ENCODE assay signal across 2 cellular contexts in the genomic region with DNA sequence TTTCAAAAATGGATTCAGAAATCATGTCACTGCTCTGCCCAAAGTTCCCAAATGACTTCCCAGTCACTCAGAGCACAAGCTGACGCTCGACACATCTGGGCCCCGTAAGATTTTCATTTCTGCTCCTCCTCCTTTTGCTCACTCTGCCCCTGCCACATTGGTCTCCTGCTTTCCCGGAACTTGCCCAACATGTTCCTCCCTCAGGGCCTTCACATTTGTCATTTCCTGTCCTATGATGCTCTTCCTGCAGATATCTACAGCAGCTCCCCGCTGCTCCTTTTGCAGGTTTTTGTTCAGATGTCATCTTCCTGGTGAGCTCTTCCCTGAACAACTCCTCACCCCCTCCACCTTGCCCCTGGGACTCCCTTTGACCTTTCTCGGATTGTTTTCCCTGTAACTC.
TF ChIP-seq lines count a peak whose summit lies in the region.

No MANE protein-coding gene starts in this region.

TF ChIP-seq in SK-N-SH, 30 proteins besides CTCF, POLR2A, EP300 and RAD21:
- TF ChIP-seq NRF1 (IDR thresholded peaks at IDR 0.05; ENCODE audit: low read depth, low read length) (no peak), TEAD4 (IDR thresholded peaks at IDR 0.05; ENCODE audit: borderline replicate concordance, insufficient read depth) (no peak)
- TF ChIP-seq, protein P1, sequence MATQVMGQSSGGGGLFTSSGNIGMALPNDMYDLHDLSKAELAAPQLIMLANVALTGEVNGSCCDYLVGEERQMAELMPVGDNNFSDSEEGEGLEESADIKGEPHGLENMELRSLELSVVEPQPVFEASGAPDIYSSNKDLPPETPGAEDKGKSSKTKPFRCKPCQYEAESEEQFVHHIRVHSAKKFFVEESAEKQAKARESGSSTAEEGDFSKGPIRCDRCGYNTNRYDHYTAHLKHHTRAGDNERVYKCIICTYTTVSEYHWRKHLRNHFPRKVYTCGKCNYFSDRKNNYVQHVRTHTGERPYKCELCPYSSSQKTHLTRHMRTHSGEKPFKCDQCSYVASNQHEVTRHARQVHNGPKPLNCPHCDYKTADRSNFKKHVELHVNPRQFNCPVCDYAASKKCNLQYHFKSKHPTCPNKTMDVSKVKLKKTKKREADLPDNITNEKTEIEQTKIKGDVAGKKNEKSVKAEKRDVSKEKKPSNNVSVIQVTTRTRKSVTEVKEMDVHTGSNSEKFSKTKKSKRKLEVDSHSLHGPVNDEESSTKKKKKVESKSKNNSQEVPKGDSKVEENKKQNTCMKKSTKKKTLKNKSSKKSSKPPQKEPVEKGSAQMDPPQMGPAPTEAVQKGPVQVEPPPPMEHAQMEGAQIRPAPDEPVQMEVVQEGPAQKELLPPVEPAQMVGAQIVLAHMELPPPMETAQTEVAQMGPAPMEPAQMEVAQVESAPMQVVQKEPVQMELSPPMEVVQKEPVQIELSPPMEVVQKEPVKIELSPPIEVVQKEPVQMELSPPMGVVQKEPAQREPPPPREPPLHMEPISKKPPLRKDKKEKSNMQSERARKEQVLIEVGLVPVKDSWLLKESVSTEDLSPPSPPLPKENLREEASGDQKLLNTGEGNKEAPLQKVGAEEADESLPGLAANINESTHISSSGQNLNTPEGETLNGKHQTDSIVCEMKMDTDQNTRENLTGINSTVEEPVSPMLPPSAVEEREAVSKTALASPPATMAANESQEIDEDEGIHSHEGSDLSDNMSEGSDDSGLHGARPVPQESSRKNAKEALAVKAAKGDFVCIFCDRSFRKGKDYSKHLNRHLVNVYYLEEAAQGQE (IDR thresholded peaks at IDR 0.05; ENCODE audit: low read depth, low read length): no peak
- TF ChIP-seq, protein P2, sequence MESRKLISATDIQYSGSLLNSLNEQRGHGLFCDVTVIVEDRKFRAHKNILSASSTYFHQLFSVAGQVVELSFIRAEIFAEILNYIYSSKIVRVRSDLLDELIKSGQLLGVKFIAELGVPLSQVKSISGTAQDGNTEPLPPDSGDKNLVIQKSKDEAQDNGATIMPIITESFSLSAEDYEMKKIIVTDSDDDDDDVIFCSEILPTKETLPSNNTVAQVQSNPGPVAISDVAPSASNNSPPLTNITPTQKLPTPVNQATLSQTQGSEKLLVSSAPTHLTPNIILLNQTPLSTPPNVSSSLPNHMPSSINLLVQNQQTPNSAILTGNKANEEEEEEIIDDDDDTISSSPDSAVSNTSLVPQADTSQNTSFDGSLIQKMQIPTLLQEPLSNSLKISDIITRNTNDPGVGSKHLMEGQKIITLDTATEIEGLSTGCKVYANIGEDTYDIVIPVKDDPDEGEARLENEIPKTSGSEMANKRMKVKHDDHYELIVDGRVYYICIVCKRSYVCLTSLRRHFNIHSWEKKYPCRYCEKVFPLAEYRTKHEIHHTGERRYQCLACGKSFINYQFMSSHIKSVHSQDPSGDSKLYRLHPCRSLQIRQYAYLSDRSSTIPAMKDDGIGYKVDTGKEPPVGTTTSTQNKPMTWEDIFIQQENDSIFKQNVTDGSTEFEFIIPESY (IDR thresholded peaks at IDR 0.05; ENCODE audit: borderline replicate concordance, low read depth): no peak
TF ChIP-seq in SK-N-SH: peak in this region for 0.

TF ChIP-seq in SK-N-SH treated with all-trans-retinoic acid at 6 μM for 48 hours, 23 proteins besides CTCF, POLR2A, EP300 and RAD21:
- no peak for TF ChIP-seq GLIS3 (CRISPR knock-in tag; IDR thresholded peaks at IDR 0.05)
- no peak for TF ChIP-seq PPARA (CRISPR knock-in tag; IDR thresholded peaks at IDR 0.05; ENCODE audit: borderline replicate concordance)
- TF ChIP-seq ZFP30 (CRISPR knock-in tag; IDR thresholded peaks at IDR 0.05): no peak
- no peak for TF ChIP-seq TOX (CRISPR knock-in tag; IDR thresholded peaks at IDR 0.05; ENCODE audit: borderline replicate concordance)
- TF ChIP-seq, protein P3, sequence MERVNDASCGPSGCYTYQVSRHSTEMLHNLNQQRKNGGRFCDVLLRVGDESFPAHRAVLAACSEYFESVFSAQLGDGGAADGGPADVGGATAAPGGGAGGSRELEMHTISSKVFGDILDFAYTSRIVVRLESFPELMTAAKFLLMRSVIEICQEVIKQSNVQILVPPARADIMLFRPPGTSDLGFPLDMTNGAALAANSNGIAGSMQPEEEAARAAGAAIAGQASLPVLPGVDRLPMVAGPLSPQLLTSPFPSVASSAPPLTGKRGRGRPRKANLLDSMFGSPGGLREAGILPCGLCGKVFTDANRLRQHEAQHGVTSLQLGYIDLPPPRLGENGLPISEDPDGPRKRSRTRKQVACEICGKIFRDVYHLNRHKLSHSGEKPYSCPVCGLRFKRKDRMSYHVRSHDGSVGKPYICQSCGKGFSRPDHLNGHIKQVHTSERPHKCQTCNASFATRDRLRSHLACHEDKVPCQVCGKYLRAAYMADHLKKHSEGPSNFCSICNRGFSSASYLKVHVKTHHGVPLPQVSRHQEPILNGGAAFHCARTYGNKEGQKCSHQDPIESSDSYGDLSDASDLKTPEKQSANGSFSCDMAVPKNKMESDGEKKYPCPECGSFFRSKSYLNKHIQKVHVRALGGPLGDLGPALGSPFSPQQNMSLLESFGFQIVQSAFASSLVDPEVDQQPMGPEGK (CRISPR knock-in tag; IDR thresholded peaks at IDR 0.05; ENCODE audit: borderline replicate concordance): no peak
- TF ChIP-seq BACH2 (CRISPR knock-in tag; IDR thresholded peaks at IDR 0.05; ENCODE audit: borderline replicate concordance): no peak
